Comparison of ENCODE assay signal across 7 cellular contexts in genomic region chr10:79152423-79152817, GRCh38.
DNase-seq lines count a peak whose midpoint lies in the region; ATAC-seq, FAIRE-seq and TF ChIP-seq lines count a peak whose summit lies in the region.

No MANE protein-coding gene starts in this region.

- 0 out of 2 replicates have a peak, but pooled peaks cover 6% of the 10 kb centered on the region for H4K20me1 ChIP-seq in K562 (replicated peaks; ENCODE audit: control insufficient read depth, insufficient read depth, low read length)

- H3K9ac ChIP-seq in K562 (ENCODE audit: insufficient read depth in 1 of 2, low read depth in 2 of 2, low read length in 2 of 2), result peak overlapping the region; percentile 76 to 78; a peak in 3 of 4 replicates

- H3K4me2 ChIP-seq in K562 (ENCODE audit: insufficient read depth, low read length), result no peak overlapping the region

- no peak for TF ChIP-seq CTCF in K562 (IDR thresholded peaks at IDR 0.05 in 2 of 3, conservative IDR thresholded peaks at IDR 0.05 in 1 of 3; ENCODE audit: insufficient read depth in 2 of 3, low read depth in 1 of 3, low read length in 3 of 3)
- TF ChIP-seq CTCF in lower lobe of right lung (IDR thresholded peaks at IDR 0.05), result no peak
- TF ChIP-seq CTCF in tibial nerve (IDR thresholded peaks at IDR 0.05), result no peak

- H3K27me3 ChIP-seq in K562 (ENCODE audit: control insufficient read depth in 2 of 2, insufficient read depth in 2 of 2, low read length in 2 of 2), result no peaks in the 10 kb centered on the region
- H3K27me3 ChIP-seq in lower lobe of right lung (ENCODE audit: low read depth), result no peaks in the 10 kb centered on the region
- H3K27me3 ChIP-seq in tibial nerve, result no peaks in the 10 kb centered on the region

- CTCF ChIA-PET in K562 (lab: Yijun Ruan, JAX; ENCODE audit: low intra/inter-chr PET ratio), result no interaction called here

- intact Hi-C loops in K562 (cut with micrococcal nuclease) (no loop called here), lower lobe of right lung (cut with DNase I) (no loop called here)

- H3K9me3 ChIP-seq in K562 (replicated peaks; ENCODE audit: control insufficient read depth, insufficient read depth, low read depth, low read length) (no peaks in the 10 kb centered on the region), lower lobe of right lung (no peaks in the 10 kb centered on the region), tibial nerve (no peaks in the 10 kb centered on the region)

- no peak for FAIRE-seq in K562 (lab: Jason Lieb, UNC)

- no peak for TF ChIP-seq POLR2A in K562 (conservative IDR thresholded peaks at IDR 0.05)
- TF ChIP-seq POLR2A in tibial nerve (IDR thresholded peaks at IDR 0.05), result no peak
- TF ChIP-seq POLR2A in GM18505 (IDR thresholded peaks at IDR 0.05; ENCODE audit: borderline replicate concordance, extremely low read depth, insufficient read depth, insufficient read length), result no peak

- H3K36me3 ChIP-seq in K562 (ENCODE audit: control insufficient read depth, insufficient read depth, low read length) (peaks cover 14% of the 10 kb centered on the region; the same call in 2 of the 3 replicates), lower lobe of right lung (peaks cover 8% of the 10 kb centered on the region), tibial nerve (no peaks in the 10 kb centered on the region)

- H3K4me3 ChIP-seq in K562, result no peak overlapping the region
- H3K4me3 ChIP-seq in lower lobe of right lung, result no peak overlapping the region
- H3K4me3 ChIP-seq in tibial nerve, result no peak overlapping the region

- peaks cover 60 to 86% of the 10 kb centered on the region in 2 experiments for H3K4me1 ChIP-seq in K562 (replicated peaks in 1 of 2; ENCODE audit: control insufficient read depth in 2 of 2, insufficient read depth in 2 of 2, low read length in 2 of 2)
- peaks cover 100% of the 10 kb centered on the region for H3K4me1 ChIP-seq in lower lobe of right lung
- peaks cover 12 to 100% (median 90%) of the 10 kb centered on the region in 4 donors for H3K4me1 ChIP-seq in tibial nerve

- peak; percentile 5 for ATAC-seq in K562
- ATAC-seq in lower lobe of right lung, result no peak
- no peak for ATAC-seq in GM18505 (IDR thresholded peaks at IDR 0.05; ENCODE audit: unreplicated experiment)

- H3K9me1 ChIP-seq in K562 (ENCODE audit: control insufficient read depth, insufficient read depth, low read length), result peaks cover 11% of the 10 kb centered on the region

- TF ChIP-seq EP300 in K562 (IDR thresholded peaks at IDR 0.05; ENCODE audit: low read length), result no peak
- no peak for TF ChIP-seq EP300 in tibial nerve (IDR thresholded peaks at IDR 0.05)

- no peak for TF ChIP-seq RAD21 in K562 (CRISPR knock-in tag; conservative IDR thresholded peaks at IDR 0.05 in 1 of 2, IDR thresholded peaks at IDR 0.05 in 1 of 2)

- in situ Hi-C loops in K562 (cut with MboI), result no loop called here

- H2AFZ ChIP-seq in K562 (ENCODE audit: low read depth, low read length), result no peak overlapping the region

- BruUV-seq in K562 (replicated peaks; lab: Mats Ljungman, UMichigan), result no TSS peak

- H3K27ac ChIP-seq in K562 (ENCODE audit: extremely low read depth, low read depth, low read length) (peak overlapping the region; percentile 85; the same call in 2 of the 3 replicates), lower lobe of right lung (peak overlapping the region; percentile 94), tibial nerve (peak overlapping the region; percentile 77 to 97 (median 86))

- POLR2A ChIA-PET in K562 (lab: Yijun Ruan, JAX), result interaction anchor here (0.8 to 1.6 kb wide), 7 partner anchors 9 to 299 kb away, joined by 3 to 4 read pairs (median 4); no protein-coding TSS in a partner anchor

- peaks cover 28% of the 10 kb centered on the region for H3K79me2 ChIP-seq in K562 (ENCODE audit: control insufficient read depth, insufficient read depth, low read length)

- 10% methylated on average over 7 of the region's 7 CpGs for WGBS in K562 (ENCODE audit: insufficient coverage, low coverage, missing lambda C conversion rate)
- 72 to 88% methylated on average over 7 of the region's 7 CpGs for WGBS in tibial nerve, 2 donors

- DNase-seq in HT-29 (ENCODE audit: low spot score) (peak; percentile 17), K562 (ENCODE audit: extremely low read depth in 1 of 4, low spot score in 3 of 4) (peak; percentile 59 to 68 (median 68)), lower lobe of right lung (no peak), tibial nerve (ENCODE audit: low spot score in 2 of 2) (no peak), CD1c-positive myeloid dendritic cell (ENCODE audit: extremely low spot score) (no peak), NCI-H1694 (lab: John Stamatoyannopoulos, UW) (no peak)

TF ChIP-seq in K562, 482 proteins besides CTCF, POLR2A, EP300 and RAD21 (continues in another document):
- TF ChIP-seq E2F8 (IDR thresholded peaks at IDR 0.05; ENCODE audit: low read depth, partially characterized antibody), result no peak
- TF ChIP-seq BRF1 (IDR thresholded peaks at IDR 0.05; ENCODE audit: borderline replicate concordance, extremely low read depth, insufficient read length), result no peak
- TF ChIP-seq ZNF830 (CRISPR knock-in tag; IDR thresholded peaks at IDR 0.05), result no peak
- TF ChIP-seq ZNF384 (IDR thresholded peaks at IDR 0.05; ENCODE audit: low read depth, low read length), result no peak
- peak; percentile 63; the same call in 1 of the 2 replicates for TF ChIP-seq NBN (IDR thresholded peaks at IDR 0.05; ENCODE audit: low read depth)
- TF ChIP-seq RBFOX2 (IDR thresholded peaks at IDR 0.05; ENCODE audit: low read depth, low read length), result no peak
- no peak for TF ChIP-seq ZNF512 (tag; IDR thresholded peaks at IDR 0.05)
- no peak for TF ChIP-seq SAFB (IDR thresholded peaks at IDR 0.05; ENCODE audit: borderline replicate concordance, low read depth, low read length)
- 0 out of 2 replicates have a peak, but pooled peaks have one; percentile 2 for TF ChIP-seq ETV1 (tag; conservative IDR thresholded peaks at IDR 0.05; ENCODE audit: low read depth)
- no peak for TF ChIP-seq CBX5 (IDR thresholded peaks at IDR 0.05; ENCODE audit: borderline replicate concordance, low read depth)
- TF ChIP-seq BCOR (IDR thresholded peaks at IDR 0.05), result peak; percentile 83
- no peak for TF ChIP-seq HBP1 (CRISPR knock-in tag; IDR thresholded peaks at IDR 0.05)
- no peak for TF ChIP-seq ZNF785 (CRISPR knock-in tag; IDR thresholded peaks at IDR 0.05)
- no peak for TF ChIP-seq LCOR (CRISPR knock-in tag; IDR thresholded peaks at IDR 0.05)
- TF ChIP-seq HDAC1 (IDR thresholded peaks at IDR 0.05), result peak in 1 of 2 experiments; percentile 34; a peak in 1 of 4 replicates
- TF ChIP-seq HMBOX1 (IDR thresholded peaks at IDR 0.05), result 0 out of 2 replicates have a peak, but pooled peaks have one; percentile 38
- no peak for TF ChIP-seq SRSF7 (optimal IDR thresholded peaks at IDR 0.05; ENCODE audit: low read depth, low read length)

Comparison
In these comparisons a context has a peak if more than half of its experiments do, and no peak if none do; other contexts are left out.
1. DNase-seq: peak in HT-29 (single experiment) and K562 (4 of 4); none in lower lobe of right lung (single experiment), tibial nerve (0 of 2), CD1c-positive myeloid dendritic cell (single experiment) and NCI-H1694 (single experiment).
2. Peak in every context shown above with its lines, with median percentiles within 50 percentile points of each other: H3K27ac ChIP-seq.